In the genomic region with DNA sequence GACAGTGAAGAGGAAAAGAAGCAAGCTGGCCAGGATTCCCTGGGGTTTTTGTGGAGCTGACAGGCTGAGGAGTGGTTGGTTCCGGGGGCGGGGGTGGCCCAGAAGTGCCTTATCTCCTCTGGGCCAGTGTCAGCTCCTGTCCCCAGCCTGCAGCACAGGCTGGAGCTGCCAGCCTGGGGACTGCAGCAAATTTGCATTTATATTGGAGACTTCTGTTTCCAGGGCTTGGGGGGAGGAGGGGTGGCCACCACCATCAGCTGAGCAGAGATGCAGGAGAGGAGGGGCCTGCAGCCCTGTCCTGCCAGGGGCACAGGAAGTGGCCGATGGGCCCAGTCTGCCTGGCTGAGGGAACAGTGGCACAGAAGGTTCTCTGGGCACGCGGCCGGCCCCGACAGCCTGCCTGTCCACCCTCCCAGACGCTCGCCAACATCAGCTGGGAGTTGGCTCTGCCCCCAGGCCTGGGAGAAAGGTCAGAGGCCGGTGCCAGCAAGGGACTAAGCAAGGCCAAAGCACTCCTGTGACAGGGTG, we compare ENCODE assay signal across 18 cellular contexts. TPM values are rescaled to one million over a fixed set of nuclear protein-coding genes. Genes with fewer than 3 reads are reported as not detected.
DNase-seq lines count a peak whose midpoint lies in the region; ATAC-seq, FAIRE-seq and TF ChIP-seq lines count a peak whose summit lies in the region.
"Had no signal": no experiment of that assay in that cellular context is flagged by ENCODE, and none has a peak within 500 bp of the region (broad histone marks: within the 10 kb centered on the region; RNA-seq: fewer than 3 reads in every experiment).

No MANE protein-coding gene starts in this region.

- ATAC-seq in HepG2 (no peak; the same call in 2 of the 3 replicates), GM21723 (IDR thresholded peaks at IDR 0.05; ENCODE audit: unreplicated experiment) (no peak)
- ATAC-seq: activated CD8-positive, alpha-beta memory T cell treated with anti-CD3 and anti-CD28 coated beads, Interleukin-2, amount 10 ng/mL, durations not matched to agents 7 days and 5 days; HCT116 had no signal

- H3K9me3 ChIP-seq in liver (ENCODE audit: control insufficient read depth in 4 of 4, low read length in 3 of 4) = no peaks in the 10 kb centered on the region
- H3K9me3 ChIP-seq in HepG2 (ENCODE audit: low read length) = no peaks in the 10 kb centered on the region
- H3K9me3 ChIP-seq: SJCRH30, suprapubic skin had no signal

- 23% methylated on average over 10 of the region's 10 CpGs for WGBS in liver
- 16% methylated on average over 10 of the region's 10 CpGs for WGBS in HepG2 (ENCODE audit: low lambda C conversion rate)

- H3K27me3 ChIP-seq in liver (ENCODE audit: control insufficient read depth in 4 of 4, insufficient read depth in 4 of 4, low read length in 3 of 4) = no peaks in the 10 kb centered on the region
- H3K27me3 ChIP-seq in HepG2 (ENCODE audit: control insufficient read depth in 1 of 2, insufficient read depth in 2 of 2, low read length in 2 of 2) = peaks cover 20 to 71% of the 10 kb centered on the region in 2 experiments

- in situ Hi-C loops in HepG2 (cut with HindIII; ENCODE audit: extremely low pct_ligation_motif_present, low pct_unique_long_range_greater_than_20kb) = no loop called here

- no peak overlapping the region for H3K4me2 ChIP-seq in HepG2 (ENCODE audit: low read depth, low read length)
- H3K4me2 ChIP-seq: smooth muscle cell had no signal

- H3K9ac ChIP-seq in liver (ENCODE audit: low read depth in 1 of 2, low read length in 2 of 2) (no peak overlapping the region), HepG2 (ENCODE audit: insufficient read depth, low read depth, low read length) (no peak overlapping the region)

- intact Hi-C loops in HepG2 (cut with micrococcal nuclease; ENCODE audit: unreplicated experiment) (no loop called here), cardiac septum (cut with DNase I) (no loop called here)

- H4K20me1 ChIP-seq in HepG2 (ENCODE audit: insufficient read depth, low read length) = no peaks in the 10 kb centered on the region; the same call in 1 of the 2 replicates

- TF ChIP-seq EP300 in HepG2 (IDR thresholded peaks at IDR 0.05; ENCODE audit: low read depth in 2 of 2, low read length in 2 of 2) (no peak), HepG2 (CRISPR knock-in tag; IDR thresholded peaks at IDR 0.05; ENCODE audit: borderline replicate concordance) (no peak)

- CTCF ChIA-PET in HepG2 (lab: Yijun Ruan, JAX; ENCODE audit: low intra/inter-chr PET ratio, low total read pairs) = no interaction called here

- peaks cover 3 to 13% (median 10%) of the 10 kb centered on the region in 4 donors for H3K4me1 ChIP-seq in liver (ENCODE audit: control insufficient read depth in 4 of 4, insufficient read depth in 4 of 4, low read length in 3 of 4)
- H3K4me1 ChIP-seq in HepG2 (ENCODE audit: insufficient read depth, low read length) = no peaks in the 10 kb centered on the region
- H3K4me1 ChIP-seq: SJCRH30, suprapubic skin had no signal

- H3K4me3 ChIP-seq in liver (ENCODE audit: low read depth in 1 of 3, low read length in 3 of 3) (no peak overlapping the region), HepG2 (replicated peaks in 1 of 3; ENCODE audit: insufficient read depth in 1 of 3, low read depth in 2 of 3, low read length in 3 of 3) (no peak overlapping the region)
- H3K4me3 ChIP-seq: coronary artery, SJCRH30, smooth muscle cell, suprapubic skin had no signal

- TF ChIP-seq POLR2A in HepG2 (IDR thresholded peaks at IDR 0.05; ENCODE audit: insufficient read depth in 1 of 2, low read depth in 2 of 2, low read length in 2 of 2) = no peak

- H3K27ac ChIP-seq in liver (ENCODE audit: low read depth in 1 of 2, low read length in 2 of 2) (peak overlapping the region in 1 of 2 donors; percentile 60), HepG2 (ENCODE audit: extremely low read length, insufficient read depth, low read length) (no peak overlapping the region)
- H3K27ac ChIP-seq: 22Rv1, coronary artery, SJCRH30, suprapubic skin had no signal

- H3K79me2 ChIP-seq in HepG2 (ENCODE audit: insufficient read depth, low read length) = no peaks in the 10 kb centered on the region

- BruUV-seq in HepG2 (replicated peaks; lab: Mats Ljungman, UMichigan) = no TSS peak

- DNase-seq in HepG2 (ENCODE audit: low spot score) (no peak), cardiac septum (ENCODE audit: low spot score) (peak; percentile 85), midbrain (lab: John Stamatoyannopoulos, UW) (peak; percentile 71), T-helper 9 cell (no peak), NCI-H2081 treated with DMSO at 0.1 percent for 48 hours (lab: John Stamatoyannopoulos, UW) (no peak), HuH-7.5 (ENCODE audit: low spot score) (no peak)
- DNase-seq: activated CD8-positive, alpha-beta memory T cell treated with anti-CD3 and anti-CD28 coated beads, Interleukin-2, amount 10 ng/mL, durations not matched to agents 7 days and 5 days; activated naive CD8-positive, alpha-beta T cell treated with anti-CD3 and anti-CD28 coated beads, Interleukin-2, amount 10 ng/mL, durations not matched to agents 7 days and 5 days; NCI-H2029; SJCRH30 had no signal

- H3K36me3 ChIP-seq in liver (ENCODE audit: control insufficient read depth in 4 of 4, insufficient read depth in 3 of 4, low read depth in 1 of 4, low read length in 3 of 4) (no peaks in the 10 kb centered on the region), HepG2 (replicated peaks in 1 of 2; ENCODE audit: control insufficient read depth in 1 of 2, insufficient read depth in 2 of 2, low read length in 2 of 2) (no peaks in the 10 kb centered on the region)
- H3K36me3 ChIP-seq: SJCRH30, suprapubic skin had no signal

- FAIRE-seq in HepG2 (lab: Jason Lieb, UNC) = no peak

- TF ChIP-seq CTCF in liver (IDR thresholded peaks at IDR 0.05; ENCODE audit: low read depth, low read length, missing input control) = no peak
- TF ChIP-seq CTCF in HepG2 (CRISPR knock-in tag; IDR thresholded peaks at IDR 0.05) = no peak

- POLR2A ChIA-PET in HepG2 (lab: Yijun Ruan, JAX) = no interaction called here

- TF ChIP-seq RAD21 in liver (IDR thresholded peaks at IDR 0.05) (peak in 1 of 2 donors; percentile 21), HepG2 (CRISPR knock-in tag; IDR thresholded peaks at IDR 0.05) (no peak)

- H2AFZ ChIP-seq in HepG2 (ENCODE audit: low read length) = no peak overlapping the region

TF ChIP-seq in HepG2, 621 proteins besides CTCF, POLR2A, EP300 and RAD21 (continues in another document):
- no peak for TF ChIP-seq PCBP2 (optimal IDR thresholded peaks at IDR 0.05; ENCODE audit: low read depth, low read length, poor library complexity, severe bottlenecking)

RNA-seq across cellular contexts. Expression of a gene that starts 24.3 kb away (rescaled TPM):
- total RNA-seq in liver (not detected), HepG2 (2016; rRNA removed; fragmentation: Illumina TruSeq; extraction: Trizol) (not detected in 2 replicates), cardiac septum (not detected)
- polyA plus RNA-seq in liver (not detected), HepG2 (2011; rRNA removed) (not detected in 2 replicates)
- not detected in 2 replicates for total RNA-seq in HepG2 (2016; cell fraction: cytosol; rRNA removed; fragmentation: Illumina TruSeq; extraction: Trizol; ENCODE audit: low read depth)
- not detected in 2 replicates for total RNA-seq in HepG2 (2016; cell fraction: insoluble cytoplasmic fraction; rRNA removed; fragmentation: Illumina TruSeq; extraction: Trizol)
- total RNA-seq in HepG2 (2016; cell fraction: membrane; rRNA removed; fragmentation: Illumina TruSeq; extraction: Trizol) = not detected in 2 replicates
- total RNA-seq in HepG2 (2016; cell fraction: nucleus; rRNA removed; fragmentation: Illumina TruSeq; extraction: Trizol) = not detected in 2 replicates
- not detected in 2 replicates for polyA plus RNA-seq in HepG2 (2011; cell fraction: cytosol; rRNA removed)
- polyA plus RNA-seq in HepG2 (2011; cell fraction: nucleus; rRNA removed) = not detected in 2 replicates
- not detected in 2 replicates for polyA plus RNA-seq in HepG2 (2012)
- polyA plus RNA-seq in HepG2 (2016; cell fraction: cytosol; fragmentation: Illumina TruSeq; extraction: Trizol; ENCODE audit: low read depth) = not detected in 2 replicates
- polyA plus RNA-seq in HepG2 (2016; cell fraction: insoluble cytoplasmic fraction; fragmentation: Illumina TruSeq; extraction: Trizol; ENCODE audit: low read depth) = not detected in 2 replicates
- polyA plus RNA-seq in HepG2 (2016; cell fraction: membrane; fragmentation: Illumina TruSeq; extraction: Trizol; ENCODE audit: low read depth) = not detected in 2 replicates
- polyA plus RNA-seq in HepG2 (2016; cell fraction: nucleus; fragmentation: Illumina TruSeq; extraction: Trizol; ENCODE audit: insufficient read depth, low read depth) = not detected in 2 replicates
- not detected in 2 replicates for polyA minus RNA-seq in HepG2 (2011; rRNA and poly(A)+ RNA removed; ENCODE audit: low replicate concordance)
- polyA minus RNA-seq in HepG2 (2011; cell fraction: cytosol; rRNA and poly(A)+ RNA removed) = not detected in 2 replicates
- not detected in 2 replicates for polyA minus RNA-seq in HepG2 (2011; cell fraction: nucleus; rRNA and poly(A)+ RNA removed)
- total RNA-seq: activated CD8-positive, alpha-beta memory T cell treated with anti-CD3 and anti-CD28 coated beads, Interleukin-2, amount 10 ng/mL, durations not matched to agents 7 days and 5 days; activated naive CD8-positive, alpha-beta T cell treated with anti-CD3 and anti-CD28 coated beads, Interleukin-2, amount 10 ng/mL, durations not matched to agents 7 days and 5 days; fibroblast of lung; SJCRH30; smooth muscle cell; suprapubic skin had no signal
- polyA plus RNA-seq: fibroblast of lung, smooth muscle cell had no signal

RNA-seq across cellular contexts. Expression of a gene that starts 46.9 kb away (rescaled TPM):
- total RNA-seq in liver (10 to 100 TPM; 22.8 to 26.8 TPM), HepG2 (2016; rRNA removed; fragmentation: Illumina TruSeq; extraction: Trizol) (87.7 and 98.2 TPM in 2 replicates), cardiac septum (38.4 TPM)
- polyA plus RNA-seq in liver (10 to 100 TPM; 14.3 to 60.2 TPM), HepG2 (2011; rRNA removed) (29.9 and 41.3 TPM in 2 replicates)
- 26.2 and 26.7 TPM in 2 replicates for total RNA-seq in HepG2 (2016; cell fraction: cytosol; rRNA removed; fragmentation: Illumina TruSeq; extraction: Trizol; ENCODE audit: low read depth)
- total RNA-seq in HepG2 (2016; cell fraction: insoluble cytoplasmic fraction; rRNA removed; fragmentation: Illumina TruSeq; extraction: Trizol) = 85.6 and 95.5 TPM in 2 replicates
- total RNA-seq in HepG2 (2016; cell fraction: membrane; rRNA removed; fragmentation: Illumina TruSeq; extraction: Trizol) = 86.8 and 92.3 TPM in 2 replicates
- total RNA-seq in HepG2 (2016; cell fraction: nucleus; rRNA removed; fragmentation: Illumina TruSeq; extraction: Trizol) = 37.3 and 40.4 TPM in 2 replicates
- 26.1 and 37.8 TPM in 2 replicates for polyA plus RNA-seq in HepG2 (2011; cell fraction: cytosol; rRNA removed)
- 10.4 and 16.8 TPM in 2 replicates for polyA plus RNA-seq in HepG2 (2011; cell fraction: nucleus; rRNA removed)
- 39.7 and 59.3 TPM in 2 replicates for polyA plus RNA-seq in HepG2 (2012)
- polyA plus RNA-seq in HepG2 (2016; cell fraction: cytosol; fragmentation: Illumina TruSeq; extraction: Trizol; ENCODE audit: low read depth) = 18.8 and 21.5 TPM in 2 replicates
- polyA plus RNA-seq in HepG2 (2016; cell fraction: insoluble cytoplasmic fraction; fragmentation: Illumina TruSeq; extraction: Trizol; ENCODE audit: low read depth) = 78.8 and 84.6 TPM in 2 replicates
- 49.8 and 51.3 TPM in 2 replicates for polyA plus RNA-seq in HepG2 (2016; cell fraction: membrane; fragmentation: Illumina TruSeq; extraction: Trizol; ENCODE audit: low read depth)
- 53.3 and 55.5 TPM in 2 replicates for polyA plus RNA-seq in HepG2 (2016; cell fraction: nucleus; fragmentation: Illumina TruSeq; extraction: Trizol; ENCODE audit: insufficient read depth, low read depth)
- polyA minus RNA-seq in HepG2 (2011; rRNA and poly(A)+ RNA removed; ENCODE audit: low replicate concordance) = 29.6 and 43.5 TPM in 2 replicates
- 17.1 and 26.2 TPM in 2 replicates for polyA minus RNA-seq in HepG2 (2011; cell fraction: cytosol; rRNA and poly(A)+ RNA removed)
- polyA minus RNA-seq in HepG2 (2011; cell fraction: nucleus; rRNA and poly(A)+ RNA removed) = 8.4 and 15.7 TPM in 2 replicates

Comparison
In these comparisons a context has a peak if more than half of its experiments do, and no peak if none do; other contexts are left out.
1. DNase-seq: peak in cardiac septum (single experiment) and midbrain (single experiment); none in HepG2 (single experiment), T-helper 9 cell (single experiment), NCI-H2081 treated with DMSO at 0.1 percent for 48 hours (single experiment) and HuH-7.5 (single experiment).